Comparison of ENCODE assay signal across 11 cellular contexts in genomic region chr19:2186071-2186846, GRCh38. TPM values are rescaled to one million over a fixed set of nuclear protein-coding genes. Genes with fewer than 3 reads are reported as not detected.
DNase-seq lines count a peak whose midpoint lies in the region; ATAC-seq and TF ChIP-seq lines count a peak whose summit lies in the region.
"Had no signal": no experiment of that assay in that cellular context is flagged by ENCODE, and none has a peak within 500 bp of the region (broad histone marks: within the 10 kb centered on the region; RNA-seq: fewer than 3 reads in every experiment).

No MANE protein-coding gene starts in this region.

- no peaks in the 10 kb centered on the region for H3K9me3 Mint-ChIP-seq in stimulated activated effector memory CD8-positive, alpha-beta T cell treated with anti-CD3 and anti-CD28 coated beads, Interleukin-12 subunit alpha, Interleukin-12 subunit beta, amount 100 ng/mL, for 72 hours
- no peaks in the 10 kb centered on the region for H3K9me3 Mint-ChIP-seq in activated T-cell treated with anti-CD3 and anti-CD28 coated beads, Interleukin-2, amount 50 U/mL, for 4 hours

- H3K4me1 ChIP-seq in right lobe of liver (no peaks in the 10 kb centered on the region), SJCRH30 (no peaks in the 10 kb centered on the region)
- H3K4me1 ChIP-seq: HAP-1 had no signal

- H3K36me3 ChIP-seq in right lobe of liver (peaks cover 0 to 16% (median 6%) of the 10 kb centered on the region in 4 donors), SJCRH30 (peaks cover 19% of the 10 kb centered on the region)

- 77% methylated on average over 8 of the region's 28 CpGs for WGBS in right lobe of liver (ENCODE audit: insufficient coverage, low coverage, low lambda C conversion rate, missing lambda C conversion rate)

- no peak overlapping the region for H3K4me3 Mint-ChIP-seq in stimulated activated effector memory CD8-positive, alpha-beta T cell treated with anti-CD3 and anti-CD28 coated beads, Interleukin-12 subunit alpha, Interleukin-12 subunit beta, amount 100 ng/mL, for 72 hours
- H3K4me3 Mint-ChIP-seq in activated T-cell treated with anti-CD3 and anti-CD28 coated beads, Interleukin-2, amount 50 U/mL, for 4 hours = no peak overlapping the region

- H3K4me3 ChIP-seq in HFF-Myc (replicated peaks; ENCODE audit: low read depth, low read length) = no peak overlapping the region
- peak overlapping the region in 2 of 59 donors; percentile 7 to 23 for H3K4me3 ChIP-seq in dorsolateral prefrontal cortex
- no peak overlapping the region for H3K4me3 ChIP-seq in right lobe of liver
- H3K4me3 ChIP-seq in SJCRH30 = no peak overlapping the region
- H3K4me3 ChIP-seq: HAP-1 had no signal

- peaks cover 99% of the 10 kb centered on the region for H3K36me3 Mint-ChIP-seq in stimulated activated effector memory CD8-positive, alpha-beta T cell treated with anti-CD3 and anti-CD28 coated beads, Interleukin-12 subunit alpha, Interleukin-12 subunit beta, amount 100 ng/mL, for 72 hours
- H3K36me3 Mint-ChIP-seq in activated T-cell treated with anti-CD3 and anti-CD28 coated beads, Interleukin-2, amount 50 U/mL, for 4 hours (ENCODE audit: insufficient read depth) = peaks cover 17% of the 10 kb centered on the region

- no peaks in the 10 kb centered on the region for H3K9me3 ChIP-seq in right lobe of liver
- no peaks in the 10 kb centered on the region for H3K9me3 ChIP-seq in SJCRH30 (replicated peaks)
- H3K9me3 ChIP-seq: HAP-1 had no signal

- no peaks in the 10 kb centered on the region for H3K27me3 ChIP-seq in dorsolateral prefrontal cortex
- no peaks in the 10 kb centered on the region for H3K27me3 ChIP-seq in right lobe of liver
- no peaks in the 10 kb centered on the region for H3K27me3 ChIP-seq in SJCRH30

- H3K27me3 Mint-ChIP-seq in activated T-cell treated with anti-CD3 and anti-CD28 coated beads, Interleukin-2, amount 50 U/mL, for 4 hours (ENCODE audit: low read depth) = no peaks in the 10 kb centered on the region

- H3K27ac ChIP-seq in dorsolateral prefrontal cortex = peak overlapping the region in 48 of 59 donors; percentile 3 to 85 (median 64)
- no peak overlapping the region for H3K27ac ChIP-seq in right lobe of liver
- H3K27ac ChIP-seq in SJCRH30 = no peak overlapping the region

- TF ChIP-seq POLR2A in right lobe of liver (IDR thresholded peaks at IDR 0.05) = no peak

- peaks cover 51% of the 10 kb centered on the region for H3K4me1 Mint-ChIP-seq in stimulated activated effector memory CD8-positive, alpha-beta T cell treated with anti-CD3 and anti-CD28 coated beads, Interleukin-12 subunit alpha, Interleukin-12 subunit beta, amount 100 ng/mL, for 72 hours
- peaks cover 4% of the 10 kb centered on the region for H3K4me1 Mint-ChIP-seq in activated T-cell treated with anti-CD3 and anti-CD28 coated beads, Interleukin-2, amount 50 U/mL, for 4 hours (ENCODE audit: low read depth)

- H3K27ac Mint-ChIP-seq in stimulated activated effector memory CD8-positive, alpha-beta T cell treated with anti-CD3 and anti-CD28 coated beads, Interleukin-12 subunit alpha, Interleukin-12 subunit beta, amount 100 ng/mL, for 72 hours = peak overlapping the region; percentile 50

- intact Hi-C loops in dorsolateral prefrontal cortex (cut with DNase I) = no loop called here
- intact Hi-C loops in right lobe of liver (cut with DNase I) = no loop called here

- peak; percentile 34 to 50 (median 43) for ATAC-seq in right lobe of liver
- ATAC-seq in stimulated activated effector memory CD8-positive, alpha-beta T cell treated with anti-CD3 and anti-CD28 coated beads, Interleukin-12 subunit alpha, Interleukin-12 subunit beta, amount 100 ng/mL, for 72 hours = no peak
- no peak for ATAC-seq in HG02763 (IDR thresholded peaks at IDR 0.05; ENCODE audit: unreplicated experiment)
- no peak for ATAC-seq in activated T-cell treated with anti-CD3 and anti-CD28 coated beads, Interleukin-2, amount 50 U/mL, for 4 hours

- no peak for TF ChIP-seq CTCF in HFF-Myc (IDR thresholded peaks at IDR 0.05; ENCODE audit: low read depth, low read length, missing control alignments)
- no peak for TF ChIP-seq CTCF in dorsolateral prefrontal cortex (IDR thresholded peaks at IDR 0.05 in 54 of 56, conservative IDR thresholded peaks at IDR 0.05 in 2 of 56; ENCODE audit: low read depth in 1 of 56, partially characterized antibody in 56 of 56)
- TF ChIP-seq CTCF in right lobe of liver (IDR thresholded peaks at IDR 0.05) = no peak

- DNase-seq in HFF-Myc (ENCODE audit: extremely low read depth, low read depth) (peak; percentile 74), dorsolateral prefrontal cortex (peak in 9 of 10 donors; percentile 35 to 81 (median 69)), right lobe of liver (no peak), SJCRH30 (no peak), HuH-7.5 (ENCODE audit: low spot score) (no peak)
- DNase-seq in stimulated activated effector memory CD8-positive, alpha-beta T cell treated with anti-CD3 and anti-CD28 coated beads, Interleukin-12 subunit alpha, Interleukin-12 subunit beta, amount 100 ng/mL, for 72 hours (ENCODE audit: low spot score in 2 of 2) = no peak
- DNase-seq in activated T-cell treated with anti-CD3 and anti-CD28 coated beads, Interleukin-2, amount 50 U/mL, for 4 hours = no peak
- DNase-seq: retina, T-helper 9 cell had no signal

RNA-seq across cellular contexts. Expression of gene DOT1L, which starts 22.5 kb away (rescaled TPM):
- total RNA-seq in dorsolateral prefrontal cortex (10 to 100 TPM; 11.9 to 52.7 (median 23.7) TPM), right lobe of liver (10 to 100 TPM; 10.3 to 23.5 (median 14.9) TPM)
- 10 to 100 TPM; 89.3 to 96.0 (median 94.0) TPM for total RNA-seq in activated T-cell treated with anti-CD3 and anti-CD28 coated beads, Interleukin-2, amount 50 U/mL, for 4 hours
- total RNA-seq in SJCRH30 (2014; rRNA removed; shearing (Covaris generic)) = 16.2 and 18.4 TPM in 2 replicates

RNA-seq across cellular contexts. Expression of gene AP3D1, which starts 34.9 kb away (rescaled TPM):
- total RNA-seq in dorsolateral prefrontal cortex (100 to 1,000 TPM in 118 of 120 experiments, 10 to 100 TPM in 2; 94.6 to 174 (median 127) TPM), right lobe of liver (10 to 100 TPM; 55.5 to 99.0 (median 65.5) TPM)
- total RNA-seq in activated T-cell treated with anti-CD3 and anti-CD28 coated beads, Interleukin-2, amount 50 U/mL, for 4 hours = 100 to 1,000 TPM in 2 of 3 donors, 10 to 100 TPM in 1; 91.9 to 109 (median 108) TPM
- total RNA-seq in SJCRH30 (2014; rRNA removed; shearing (Covaris generic)) = 101 and 107 TPM in 2 replicates

RNA-seq across cellular contexts. Expression of gene PLEKHJ1, which starts 49.9 kb away (rescaled TPM):
- total RNA-seq in dorsolateral prefrontal cortex (10 to 100 TPM; 32.8 to 66.7 (median 46.1) TPM), right lobe of liver (10 to 100 TPM; 24.4 to 49.3 (median 28.6) TPM)
- 10 to 100 TPM; 69.0 to 92.2 (median 71.4) TPM for total RNA-seq in activated T-cell treated with anti-CD3 and anti-CD28 coated beads, Interleukin-2, amount 50 U/mL, for 4 hours
- total RNA-seq in SJCRH30 (2014; rRNA removed; shearing (Covaris generic)) = 51.8 and 52.7 TPM in 2 replicates

RNA-seq across cellular contexts. Expression of gene SF3A2, which starts 50.4 kb away (rescaled TPM):
- total RNA-seq in dorsolateral prefrontal cortex = 10 to 100 TPM; 27.0 to 68.4 (median 48.2) TPM
- total RNA-seq in right lobe of liver = 10 to 100 TPM; 14.0 to 22.1 (median 19.1) TPM
- 100 to 1,000 TPM; 174 to 195 (median 179) TPM for total RNA-seq in activated T-cell treated with anti-CD3 and anti-CD28 coated beads, Interleukin-2, amount 50 U/mL, for 4 hours
- total RNA-seq in SJCRH30 (2014; rRNA removed; shearing (Covaris generic)) = 44.5 and 49.1 TPM in 2 replicates

Comparison
In these comparisons a context has a peak if more than half of its experiments do, and no peak if none do; other contexts are left out.
1. DNase-seq: peak in HFF-Myc (single experiment) and dorsolateral prefrontal cortex (9 of 10); none in right lobe of liver (0 of 3), stimulated activated effector memory CD8-positive, alpha-beta T cell treated with anti-CD3 and anti-CD28 coated beads, Interleukin-12 subunit alpha, Interleukin-12 subunit beta, amount 100 ng/mL, for 72 hours (0 of 2), activated T-cell treated with anti-CD3 and anti-CD28 coated beads, Interleukin-2, amount 50 U/mL, for 4 hours (single experiment), SJCRH30 (0 of 2) and HuH-7.5 (single experiment).
2. H3K27ac ChIP-seq: peak in dorsolateral prefrontal cortex (48 of 59); none in right lobe of liver (0 of 3) and SJCRH30 (single experiment).
3. ATAC-seq: peak in right lobe of liver (4 of 4); none in stimulated activated effector memory CD8-positive, alpha-beta T cell treated with anti-CD3 and anti-CD28 coated beads, Interleukin-12 subunit alpha, Interleukin-12 subunit beta, amount 100 ng/mL, for 72 hours (single experiment), HG02763 (single experiment) and activated T-cell treated with anti-CD3 and anti-CD28 coated beads, Interleukin-2, amount 50 U/mL, for 4 hours (0 of 2).